13 cellular contexts compared by ENCODE assay signal in genomic region chr11:128298271-128298670, GRCh38.
DNase-seq lines count a peak whose midpoint lies in the region; ATAC-seq and TF ChIP-seq lines count a peak whose summit lies in the region.
"Had no signal": no experiment of that assay in that cellular context is flagged by ENCODE, and none has a peak within 500 bp of the region (broad histone marks: within the 10 kb centered on the region; RNA-seq: fewer than 3 reads in every experiment).

No MANE protein-coding gene starts in this region.

- H3K79me2 ChIP-seq in smooth muscle cell (ENCODE audit: low read depth): no peaks in the 10 kb centered on the region

- H3K9ac ChIP-seq in smooth muscle cell (ENCODE audit: low read depth): no peak overlapping the region

- H3K36me3 ChIP-seq in KOPT-K1 (ENCODE audit: insufficient read depth, low read length): no peaks in the 10 kb centered on the region
- H3K36me3 ChIP-seq in smooth muscle cell (ENCODE audit: low read depth): no peaks in the 10 kb centered on the region
- H3K36me3 ChIP-seq: prostate gland had no signal

- 86% methylated on average over 2 of the region's 2 CpGs for WGBS in smooth muscle cell (ENCODE audit: low lambda C conversion rate)

- peaks cover 12% of the 10 kb centered on the region for H3F3A ChIP-seq in smooth muscle cell (ENCODE audit: low read depth)

- ATAC-seq in central memory CD8-positive, alpha-beta T cell (replicated peaks; ENCODE audit: extremely low read depth, poor library complexity, severe bottlenecking): no peak
- no peak for ATAC-seq in HG03045 (IDR thresholded peaks at IDR 0.05; ENCODE audit: unreplicated experiment)
- ATAC-seq: A549 had no signal

- DNase-seq in NCI-H510A treated with DMSO at 0.1 percent for 48 hours (lab: John Stamatoyannopoulos, UW) (peak; percentile 64), NCI-H510A (lab: John Stamatoyannopoulos, UW) (no peak), smooth muscle cell (lab: John Stamatoyannopoulos, UW; ENCODE audit: unreplicated experiment) (no peak), kidney tubule cell (ENCODE audit: low spot score) (no peak), nucleus accumbens (lab: John Stamatoyannopoulos, UW) (no peak)
- DNase-seq in central memory CD8-positive, alpha-beta T cell (ENCODE audit: low spot score in 2 of 2): no peak
- DNase-seq: activated CD8-positive, alpha-beta memory T cell treated with anti-CD3 and anti-CD28 coated beads for 24 hours; NCI-H1436 treated with DMSO at 0.1 percent for 48 hours; stimulated activated CD4-positive, alpha-beta T cell treated with anti-CD3 and anti-CD28 coated beads, Interleukin-4, amount 100 ng/mL, for 24 hours had no signal

- no peak overlapping the region for H3K4me2 ChIP-seq in smooth muscle cell
- H3K4me2 ChIP-seq: A549 had no signal

- H2AFZ ChIP-seq in smooth muscle cell (ENCODE audit: low read depth): no peak overlapping the region

- no peaks in the 10 kb centered on the region for H3K27me3 ChIP-seq in smooth muscle cell (ENCODE audit: low read depth)

- peak overlapping the region; percentile 33 for H3K4me3 Mint-ChIP-seq in central memory CD8-positive, alpha-beta T cell

- no peak overlapping the region for H3K4me3 ChIP-seq in smooth muscle cell
- H3K4me3 ChIP-seq: A549, prostate gland had no signal

- peaks cover 89% of the 10 kb centered on the region for H3K4me1 Mint-ChIP-seq in central memory CD8-positive, alpha-beta T cell

- TF ChIP-seq CTCF in smooth muscle cell (IDR thresholded peaks at IDR 0.05; ENCODE audit: borderline replicate concordance, insufficient read depth, poor library complexity, severe bottlenecking): no peak

- H3K4me1 ChIP-seq in smooth muscle cell (ENCODE audit: low read depth): peaks cover 7% of the 10 kb centered on the region
- H3K4me1 ChIP-seq: A549, prostate gland had no signal

- no peaks in the 10 kb centered on the region for H3K27me3 Mint-ChIP-seq in central memory CD8-positive, alpha-beta T cell

- no peaks in the 10 kb centered on the region for H3K9me3 Mint-ChIP-seq in central memory CD8-positive, alpha-beta T cell

- H4K20me1 ChIP-seq in smooth muscle cell (ENCODE audit: low read depth): no peaks in the 10 kb centered on the region

- H3K9me3 ChIP-seq in KOPT-K1 (ENCODE audit: insufficient read depth, low read length, poor library complexity, severe bottlenecking) (no peaks in the 10 kb centered on the region), smooth muscle cell (replicated peaks; ENCODE audit: low read depth) (no peaks in the 10 kb centered on the region)
- H3K9me3 ChIP-seq: A549, prostate gland had no signal

- H3K36me3 Mint-ChIP-seq in central memory CD8-positive, alpha-beta T cell (ENCODE audit: insufficient read depth): peaks cover 14% of the 10 kb centered on the region

- H3K27ac ChIP-seq in KOPT-K1 (ENCODE audit: low read depth, low read length, poor library complexity, severe bottlenecking) (peak overlapping the region; percentile 96), smooth muscle cell (ENCODE audit: low read depth) (peak overlapping the region; percentile 32)
- H3K27ac ChIP-seq: A549, prostate gland had no signal

- peak overlapping the region; percentile 91 for H3K27ac Mint-ChIP-seq in central memory CD8-positive, alpha-beta T cell (ENCODE audit: low read depth)
